In the genomic region with DNA sequence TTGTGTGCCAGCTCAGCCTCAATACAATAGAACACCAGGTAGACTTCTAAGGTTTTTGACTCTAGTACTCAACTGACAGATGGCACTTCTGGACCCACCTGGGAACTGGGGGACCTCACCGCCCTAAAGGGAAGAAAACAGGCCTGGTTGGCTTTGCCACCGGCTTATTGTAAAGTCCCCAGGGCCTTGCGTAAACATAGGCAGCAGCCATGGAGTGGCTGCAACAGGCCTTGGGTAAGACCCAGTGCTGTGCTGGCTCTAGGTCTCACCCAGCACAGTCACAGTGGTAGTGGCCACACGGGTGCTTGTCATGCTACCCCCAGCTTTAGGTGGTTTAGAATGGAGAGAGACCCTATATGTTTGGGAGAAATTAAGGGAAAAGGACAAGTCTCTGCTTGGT, we compare ENCODE assay signal across 28 cellular contexts.
"Had no signal": no experiment of that assay in that cellular context is flagged by ENCODE, and none has a peak within 500 bp of the region (broad histone marks: within the 10 kb centered on the region; RNA-seq: fewer than 3 reads in every experiment).

No MANE protein-coding gene starts in this region.

- H3K4me1 ChIP-seq: stomach, suprapubic skin, testis, thyroid gland, tibial artery, tibial nerve, transverse colon, upper lobe of left lung, uterus, vagina had no signal

- H3K9me3 ChIP-seq: suprapubic skin, testis, thoracic aorta, thyroid gland, upper lobe of left lung, uterus, vagina had no signal

- H3K27me3 Mint-ChIP-seq: stimulated activated naive CD8-positive, alpha-beta T cell treated with anti-CD3 and anti-CD28 coated beads, Interleukin-15, amount 100 ng/mL, for 72 hours; type B pancreatic cell had no signal

- H3K36me3 Mint-ChIP-seq: stimulated activated effector memory CD8-positive, alpha-beta T cell treated with anti-CD3 and anti-CD28 coated beads, Interleukin-12 subunit alpha, Interleukin-12 subunit beta, amount 100 ng/mL, for 72 hours; stimulated activated memory B cell treated with anti-CD40 and anti-IgM and Interleukin-4, amounts not matched to agents 10 μg/mL and 1 μg/mL and 100 μg/mL, for 72 hours; stimulated activated naive B cell treated with anti-CD40 and anti-IgM and Interleukin-4, amounts not matched to agents 10 μg/mL and 1 μg/mL and 100 μg/mL, for 72 hours; type B pancreatic cell had no signal

- H3K36me3 ChIP-seq: stomach, suprapubic skin, thoracic aorta, thyroid gland, tibial artery, tibial nerve, transverse colon, upper lobe of left lung, uterus, vagina had no signal

- H3K4me3 Mint-ChIP-seq: stimulated activated effector memory CD8-positive, alpha-beta T cell treated with anti-CD3 and anti-CD28 coated beads, Interleukin-12 subunit alpha, Interleukin-12 subunit beta, amount 100 ng/mL, for 72 hours; stimulated activated memory B cell treated with anti-CD40 and anti-IgM and Interleukin-4, amounts not matched to agents 10 μg/mL and 1 μg/mL and 100 μg/mL, for 72 hours; stimulated activated naive B cell treated with anti-CD40 and anti-IgM and Interleukin-4, amounts not matched to agents 10 μg/mL and 1 μg/mL and 100 μg/mL, for 72 hours; stimulated activated naive CD8-positive, alpha-beta T cell treated with anti-CD3 and anti-CD28 coated beads, Interleukin-15, amount 100 ng/mL, for 72 hours; stimulated activated naive CD8-positive, alpha-beta T cell treated with anti-CD3 and anti-CD28 coated beads, Interleukin-15, Interleukin-2, amounts not matched to agents 100 ng/mL and 50 ng/mL, for 24 hours; type B pancreatic cell had no signal

- H3K27me3 ChIP-seq: stomach, suprapubic skin, testis, thyroid gland, tibial artery, tibial nerve, transverse colon, upper lobe of left lung, uterus, vagina had no signal

- H3K4me1 Mint-ChIP-seq: stimulated activated effector memory CD8-positive, alpha-beta T cell treated with anti-CD3 and anti-CD28 coated beads, Interleukin-12 subunit alpha, Interleukin-12 subunit beta, amount 100 ng/mL, for 72 hours; stimulated activated memory B cell treated with anti-CD40 and anti-IgM and Interleukin-4, amounts not matched to agents 10 μg/mL and 1 μg/mL and 100 μg/mL, for 72 hours; stimulated activated naive B cell treated with anti-CD40 and anti-IgM and Interleukin-4, amounts not matched to agents 10 μg/mL and 1 μg/mL and 100 μg/mL, for 72 hours; stimulated activated naive CD8-positive, alpha-beta T cell treated with anti-CD3 and anti-CD28 coated beads, Interleukin-15, amount 100 ng/mL, for 72 hours had no signal

- ATAC-seq: stimulated activated effector memory CD8-positive, alpha-beta T cell treated with anti-CD3 and anti-CD28 coated beads, Interleukin-12 subunit alpha, Interleukin-12 subunit beta, amount 100 ng/mL, for 72 hours; stimulated activated memory B cell treated with anti-CD40 and anti-IgM and Interleukin-4, amounts not matched to agents 10 μg/mL and 1 μg/mL and 100 μg/mL, for 72 hours; stimulated activated naive B cell treated with anti-CD40 and anti-IgM and Interleukin-4, amounts not matched to agents 10 μg/mL and 1 μg/mL and 100 μg/mL, for 72 hours; stimulated activated naive CD8-positive, alpha-beta T cell treated with anti-CD3 and anti-CD28 coated beads, Interleukin-15, amount 100 ng/mL, for 72 hours; stimulated activated naive CD8-positive, alpha-beta T cell treated with anti-CD3 and anti-CD28 coated beads, Interleukin-15, Interleukin-2, amounts not matched to agents 100 U/mL and 50 U/mL, for 24 hours had no signal

- DNase-seq: stimulated activated CD4-positive, alpha-beta T cell treated with anti-CD3 and anti-CD28 coated beads, Interleukin-2, amount 100 ng/mL, for 48 hours; stimulated activated CD4-positive, alpha-beta T cell treated with anti-CD3 and anti-CD28 coated beads, Interleukin-4, amount 100 ng/mL, for 1 hour; stimulated activated CD4-positive, alpha-beta T cell treated with anti-CD3 and anti-CD28 coated beads, Interleukin-4, amount 100 ng/mL, for 24 hours; stimulated activated CD4-positive, alpha-beta T cell treated with anti-CD3 and anti-CD28 coated beads, Interleukin-4, amount 100 ng/mL, for 4 hours; stimulated activated CD8-positive, alpha-beta memory T cell treated with anti-CD3 and anti-CD28 coated beads, Interleukin-4, amount 100 ng/mL, for 48 hours; stimulated activated naive B cell treated with anti-CD40 and anti-IgM and Interleukin-4, amounts not matched to agents 10 μg/mL and 1 μg/mL and 100 μg/mL, for 72 hours; stimulated activated naive CD4-positive, alpha-beta T cell; stimulated activated naive CD4-positive, alpha-beta T cell treated with Interleukin-2 at 50 U/mL for 16 hours; stimulated activated naive CD8-positive, alpha-beta T cell treated with anti-CD3 and anti-CD28 coated beads, Interleukin-15, amount 100 ng/mL, for 72 hours; stimulated activated naive CD8-positive, alpha-beta T cell treated with anti-CD3 and anti-CD28 coated beads, Interleukin-15, Interleukin-2, amounts not matched to agents 100 U/mL and 50 U/mL, for 24 hours; stomach; substantia nigra; testis; thyroid gland; tibial artery; transverse colon; trophoblast cell; upper lobe of left lung; uterus had no signal

- FAIRE-seq: urothelium cell line had no signal

- H3K4me3 ChIP-seq: stomach, suprapubic skin, testis, thoracic aorta, thyroid gland, tibial artery, tibial nerve, transverse colon, upper lobe of left lung, uterus, vagina had no signal

- H3K27ac Mint-ChIP-seq: stimulated activated effector memory CD8-positive, alpha-beta T cell treated with anti-CD3 and anti-CD28 coated beads, Interleukin-12 subunit alpha, Interleukin-12 subunit beta, amount 100 ng/mL, for 72 hours; stimulated activated memory B cell treated with anti-CD40 and anti-IgM and Interleukin-4, amounts not matched to agents 10 μg/mL and 1 μg/mL and 100 μg/mL, for 72 hours; stimulated activated naive B cell treated with anti-CD40 and anti-IgM and Interleukin-4, amounts not matched to agents 10 μg/mL and 1 μg/mL and 100 μg/mL, for 72 hours; stimulated activated naive CD8-positive, alpha-beta T cell treated with anti-CD3 and anti-CD28 coated beads, Interleukin-15, amount 100 ng/mL, for 72 hours; stimulated activated naive CD8-positive, alpha-beta T cell treated with anti-CD3 and anti-CD28 coated beads, Interleukin-15, Interleukin-2, amounts not matched to agents 100 ng/mL and 50 ng/mL, for 24 hours; type B pancreatic cell had no signal

- H3K27ac ChIP-seq: stomach, suprapubic skin, testis, thoracic aorta, thyroid gland, tibial artery, tibial nerve, transverse colon, upper lobe of left lung, uterus, vagina had no signal
